ENCODE assay signal across 26 cellular contexts in the genomic region with DNA sequence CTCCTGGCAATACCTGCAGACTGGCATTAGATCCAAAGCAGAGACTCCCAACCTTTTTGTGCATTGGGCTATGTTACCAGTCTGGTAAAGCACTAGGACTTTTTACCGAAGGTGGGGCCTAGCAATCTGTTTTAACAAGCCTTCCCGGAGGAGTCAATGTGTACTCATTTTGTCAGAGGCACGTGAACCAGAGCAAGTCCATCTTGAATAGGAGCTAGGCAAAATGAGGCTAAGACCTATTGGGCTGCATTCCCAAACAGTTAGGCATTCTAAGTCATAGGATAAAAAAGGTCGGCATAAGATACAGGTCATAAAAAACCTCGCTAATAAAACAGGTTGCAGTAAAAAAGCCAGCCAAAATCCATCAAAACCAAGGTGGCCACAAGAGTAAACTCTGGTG.
"Had no signal": no experiment of that assay in that cellular context is flagged by ENCODE, and none has a peak within 500 bp of the region (broad histone marks: within the 10 kb centered on the region; RNA-seq: fewer than 3 reads in every experiment).

No MANE protein-coding gene starts in this region.

- H3K9me3 Mint-ChIP-seq: immature natural killer cell; natural killer cell treated with Interleukin-12 subunit alpha and Interleukin-12 subunit beta and Interleukin-15 and Interleukin-18, amount 100 ng/mL, for 72 hours; stimulated activated naive CD8-positive, alpha-beta T cell treated with anti-CD3 and anti-CD28 coated beads, Interleukin-15, Interleukin-2, amounts not matched to agents 100 ng/mL and 50 ng/mL, for 24 hours had no signal

- H3K36me3 Mint-ChIP-seq: natural killer cell treated with Interleukin-12 subunit alpha and Interleukin-12 subunit beta and Interleukin-15 and Interleukin-18, amount 100 ng/mL, for 72 hours; stimulated activated effector memory CD8-positive, alpha-beta T cell treated with anti-CD3 and anti-CD28 coated beads, Interleukin-12 subunit alpha, Interleukin-12 subunit beta, amount 100 ng/mL, for 72 hours had no signal

- H3K4me1 ChIP-seq: spleen, suprapubic skin, uterus had no signal

- H3K4me3 ChIP-seq: left ventricle myocardium inferior, lung, ovary, sigmoid colon, spleen, suprapubic skin, thoracic aorta, tibial artery, uterus had no signal

- DNase-seq: hypothalamus; immature natural killer cell; kidney; left ventricle myocardium inferior; mesendoderm; naive thymus-derived CD4-positive, alpha-beta T cell; ovary; retina; right cardiac atrium; sigmoid colon; small intestine; spleen; stimulated activated CD4-positive, alpha-beta T cell treated with anti-CD3 and anti-CD28 coated beads, Interleukin-4, amount 100 ng/mL, for 24 hours; stimulated activated naive CD4-positive, alpha-beta T cell; tibial artery; uterus had no signal

- H3K36me3 ChIP-seq: left ventricle myocardium inferior, ovary, sigmoid colon, spleen, suprapubic skin, thoracic aorta, tibial artery, uterus had no signal

- H3K9me3 ChIP-seq: left ventricle myocardium inferior, ovary, sigmoid colon, spleen, suprapubic skin, thoracic aorta, tibial artery, uterus had no signal

- H3K27ac ChIP-seq: left ventricle myocardium inferior, ovary, spleen, suprapubic skin, thoracic aorta, tibial artery, uterus had no signal

- H3K27ac Mint-ChIP-seq: mesothelial cell of epicardium; natural killer cell treated with Interleukin-12 subunit alpha and Interleukin-12 subunit beta and Interleukin-15 and Interleukin-18, amount 100 ng/mL, for 72 hours; progenitor cell of endocrine pancreas; stimulated activated effector memory CD8-positive, alpha-beta T cell treated with anti-CD3 and anti-CD28 coated beads, Interleukin-12 subunit alpha, Interleukin-12 subunit beta, amount 100 ng/mL, for 72 hours; stimulated activated naive CD8-positive, alpha-beta T cell treated with anti-CD3 and anti-CD28 coated beads, Interleukin-15, Interleukin-2, amounts not matched to agents 100 ng/mL and 50 ng/mL, for 24 hours; type B pancreatic cell had no signal

- FAIRE-seq: islet of Langerhans, kidney, small intestine had no signal

- H3K27me3 ChIP-seq: ovary, sigmoid colon, spleen, suprapubic skin, tibial artery, uterus had no signal

- ATAC-seq: naive thymus-derived CD4-positive, alpha-beta T cell; natural killer cell treated with Interleukin-12 subunit alpha and Interleukin-12 subunit beta and Interleukin-15 and Interleukin-18, amount 100 ng/mL, for 72 hours; right cardiac atrium; stimulated activated effector memory CD8-positive, alpha-beta T cell treated with anti-CD3 and anti-CD28 coated beads, Interleukin-12 subunit alpha, Interleukin-12 subunit beta, amount 100 ng/mL, for 72 hours had no signal
